In the genomic region with DNA sequence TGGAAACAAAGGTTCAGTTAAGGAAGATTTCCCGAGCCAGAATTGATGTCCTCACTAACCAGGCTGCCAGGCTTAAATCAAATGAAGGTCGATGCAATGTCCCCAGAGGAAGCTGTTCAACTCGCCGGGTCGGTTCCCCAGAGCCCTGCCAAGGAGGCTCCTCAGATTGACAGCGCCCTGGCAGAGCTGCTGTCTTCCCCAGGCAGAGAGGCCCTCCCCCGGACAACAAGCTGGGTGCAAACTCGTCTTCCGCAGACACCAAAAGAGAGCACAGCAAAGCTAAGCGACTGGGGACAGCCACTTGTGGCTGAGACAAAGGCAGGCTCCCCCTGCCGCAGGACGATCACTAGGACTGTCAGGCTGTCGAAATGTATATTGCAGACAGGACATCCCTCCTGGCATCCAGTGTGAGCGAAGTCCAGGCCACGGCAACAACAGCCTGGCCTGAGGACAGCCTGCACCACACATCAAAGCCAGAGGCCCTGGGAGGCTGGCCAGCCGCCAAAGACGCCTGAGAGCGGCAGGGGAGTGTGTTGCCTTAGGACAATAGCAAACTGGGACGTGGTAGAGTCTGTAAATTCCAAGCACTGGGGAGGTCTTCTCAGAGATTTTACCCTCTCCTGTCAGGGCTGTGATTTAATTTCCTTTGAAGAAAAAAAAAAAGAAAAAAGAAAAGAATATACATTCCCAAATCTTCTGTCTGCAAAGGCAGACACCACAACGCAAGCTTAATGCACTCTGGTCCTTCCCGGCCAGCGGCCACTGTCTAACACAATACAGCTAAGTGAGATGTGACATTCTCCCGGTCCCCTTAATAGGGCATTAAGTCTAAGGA, we compare ENCODE assay signal across 8 cellular contexts.
A peak's percentile ranks its signal among the peaks of the same experiment; 100 is the strongest.
DNase-seq lines count a peak whose midpoint lies in the region; ATAC-seq and TF ChIP-seq lines count a peak whose summit lies in the region.

No MANE protein-coding gene starts in this region.

- H3K27ac Mint-ChIP-seq in activated naive CD4-positive, alpha-beta T cell treated with anti-CD3 and anti-CD28 coated beads, Interleukin-2, amount 10 ng/mL, durations not matched to agents 7 days and 5 days: peak overlapping the region; percentile 92
- peak overlapping the region; percentile 51 for H3K27ac Mint-ChIP-seq in nephron progenitor cell

- no peaks in the 10 kb centered on the region for H3K36me3 Mint-ChIP-seq in activated naive CD4-positive, alpha-beta T cell treated with anti-CD3 and anti-CD28 coated beads, Interleukin-2, amount 10 ng/mL, durations not matched to agents 7 days and 5 days
- peaks cover 9% of the 10 kb centered on the region for H3K36me3 Mint-ChIP-seq in nephron progenitor cell (ENCODE audit: low read depth)

- no peaks in the 10 kb centered on the region for H3K36me3 ChIP-seq in uterus

- CTCF ChIA-PET in activated naive CD4-positive, alpha-beta T cell treated with anti-CD3 and anti-CD28 coated beads, Interleukin-2, amount 10 ng/mL, durations not matched to agents 7 days and 5 days (lab: Charles Lee): interaction anchor here (1.0 to 1.2 kb wide), 3 partner anchors 26 to 153 kb away, joined by 3 to 5 read pairs (median 5); no protein-coding TSS in a partner anchor

- no peaks in the 10 kb centered on the region for H3K27me3 Mint-ChIP-seq in activated naive CD4-positive, alpha-beta T cell treated with anti-CD3 and anti-CD28 coated beads, Interleukin-2, amount 10 ng/mL, durations not matched to agents 7 days and 5 days
- no peaks in the 10 kb centered on the region for H3K27me3 Mint-ChIP-seq in nephron progenitor cell (ENCODE audit: low read depth, poor library complexity)

- peak overlapping the region; percentile 76 for H3K4me3 Mint-ChIP-seq in activated naive CD4-positive, alpha-beta T cell treated with anti-CD3 and anti-CD28 coated beads, Interleukin-2, amount 10 ng/mL, durations not matched to agents 7 days and 5 days
- H3K4me3 Mint-ChIP-seq in nephron progenitor cell: peak overlapping the region; percentile 79

- no peaks in the 10 kb centered on the region for H3K27me3 ChIP-seq in uterus

- H3K27ac ChIP-seq in uterus: peak overlapping the region; percentile 68 to 69

- peak overlapping the region; percentile 13 to 29 for H3K4me3 ChIP-seq in foreskin fibroblast (ENCODE audit: low read depth in 1 of 2, low read length in 2 of 2)
- H3K4me3 ChIP-seq in uterus: peak overlapping the region; percentile 16 to 25

- peaks cover 91% of the 10 kb centered on the region for H3K4me1 Mint-ChIP-seq in activated naive CD4-positive, alpha-beta T cell treated with anti-CD3 and anti-CD28 coated beads, Interleukin-2, amount 10 ng/mL, durations not matched to agents 7 days and 5 days
- H3K4me1 Mint-ChIP-seq in nephron progenitor cell: peaks cover 57% of the 10 kb centered on the region

- no peak for ATAC-seq in activated CD4-positive, CD25-positive, alpha-beta regulatory T cell treated with anti-CD3 and anti-CD28 coated beads, Interleukin-2, amount 50 U/mL, for 24 hours

- H3K9me3 ChIP-seq in uterus: no peaks in the 10 kb centered on the region

- no peak for TF ChIP-seq CTCF in foreskin fibroblast (IDR thresholded peaks at IDR 0.05; ENCODE audit: low read depth, low read length)
- TF ChIP-seq CTCF in nephron progenitor cell (IDR thresholded peaks at IDR 0.05): no peak
- TF ChIP-seq CTCF in uterus (IDR thresholded peaks at IDR 0.05): no peak

- TF ChIP-seq POLR2A in uterus (IDR thresholded peaks at IDR 0.05): no peak

- intact Hi-C loops in uterus (cut with DNase I; ENCODE audit: low total_unique reads): no loop called here

- peaks cover 0 to 4% of the 10 kb centered on the region in 2 donors for H3K4me1 ChIP-seq in uterus

- H3K9me3 Mint-ChIP-seq in activated naive CD4-positive, alpha-beta T cell treated with anti-CD3 and anti-CD28 coated beads, Interleukin-2, amount 10 ng/mL, durations not matched to agents 7 days and 5 days: no peaks in the 10 kb centered on the region
- H3K9me3 Mint-ChIP-seq in nephron progenitor cell: no peaks in the 10 kb centered on the region

- DNase-seq in activated CD4-positive, CD25-positive, alpha-beta regulatory T cell treated with anti-CD3 and anti-CD28 coated beads, Interleukin-2, amount 50 U/mL, for 72 hours: peak; percentile 51
- DNase-seq in NCI-H526 treated with DMSO at 0.1 percent for 48 hours (lab: John Stamatoyannopoulos, UW): peak; percentile 78
- DNase-seq in activated naive CD4-positive, alpha-beta T cell treated with anti-CD3 and anti-CD28 coated beads, Interleukin-2, amount 10 ng/mL, durations not matched to agents 7 days and 5 days: peak; percentile 78
- peak; percentile 83 to 88 for DNase-seq in foreskin fibroblast
- peak; percentile 61 for DNase-seq in nephron progenitor cell
- peak; percentile 75 to 79 for DNase-seq in uterus
- DNase-seq in MV-4-11 (lab: John Stamatoyannopoulos, UW): no peak
